In the genomic region with DNA sequence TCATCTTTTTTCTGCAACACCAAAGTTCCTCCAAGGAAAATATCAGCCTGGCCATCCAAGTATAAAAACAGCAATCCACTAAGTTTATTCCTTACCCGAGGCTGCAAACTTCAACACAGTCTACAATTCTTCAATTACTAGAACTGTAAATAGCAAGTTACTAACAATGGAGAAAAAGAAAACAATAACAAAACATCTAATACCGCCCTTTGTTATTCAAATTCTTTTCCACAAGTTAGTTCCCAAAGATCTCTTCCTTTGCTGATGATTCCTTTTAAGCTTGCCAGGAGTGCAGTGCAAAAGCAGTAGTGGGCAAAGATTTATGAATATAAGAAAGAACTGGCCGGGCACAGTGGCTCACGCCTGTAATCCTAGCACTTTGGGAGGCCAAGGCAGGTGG, we compare ENCODE assay signal across 18 cellular contexts.
A peak's percentile ranks its signal among the peaks of the same experiment; 100 is the strongest.
DNase-seq lines count a peak whose midpoint lies in the region; ATAC-seq and TF ChIP-seq lines count a peak whose summit lies in the region.
"Had no signal": no experiment of that assay in that cellular context is flagged by ENCODE, and none has a peak within 500 bp of the region (broad histone marks: within the 10 kb centered on the region; RNA-seq: fewer than 3 reads in every experiment).

No MANE protein-coding gene starts in this region.

- no peak overlapping the region for H3T11ph ChIP-seq in H9 (ENCODE audit: low read length)

- H3K4me3 ChIP-seq in HUES6 (ENCODE audit: low read depth, low read length): no peak overlapping the region
- H3K4me3 ChIP-seq in left ventricle myocardium inferior: no peak overlapping the region
- H3K4me3 ChIP-seq: BLaER1 treated with 17β-estradiol and CSF1 and Interleukin-3, amounts not matched to agents 10 nM and 100 nM; GM12878 had no signal

- H2BK20ac ChIP-seq in H9 (ENCODE audit: low read depth, low read length, poor library complexity, severe bottlenecking): no peak overlapping the region

- H4K20me1 ChIP-seq in H9 (ENCODE audit: control insufficient read depth, insufficient read depth, insufficient read length): no peaks in the 10 kb centered on the region

- no peaks in the 10 kb centered on the region for H3K9me3 Mint-ChIP-seq in H9
- no peaks in the 10 kb centered on the region for H3K9me3 Mint-ChIP-seq in WTC11
- H3K9me3 Mint-ChIP-seq in neural crest cell: peaks cover 3% of the 10 kb centered on the region
- H3K9me3 Mint-ChIP-seq in CD4-positive, alpha-beta T cell: no peaks in the 10 kb centered on the region
- H3K9me3 Mint-ChIP-seq: IgD-negative memory B cell had no signal

- H2BK12ac ChIP-seq in H9 (ENCODE audit: insufficient read length, low read depth, low read length): no peak overlapping the region

- CTCF ChIA-PET in WTC11 (lab: Charles Lee): interaction anchor here (2.5 kb wide), 1 partner anchor 9 kb away, joined by 21 read pairs; no protein-coding TSS in a partner anchor
- CTCF ChIA-PET in CD4-positive, alpha-beta T cell (lab: Charles Lee): no interaction called here

- H3K4me1 ChIP-seq in H9 (ENCODE audit: insufficient read depth, low read length) (no peaks in the 10 kb centered on the region; the same call in 1 of the 2 replicates), HUES6 (ENCODE audit: control insufficient read depth, insufficient read depth, low read length) (peaks cover 8% of the 10 kb centered on the region), left ventricle myocardium inferior (no peaks in the 10 kb centered on the region)
- H3K4me1 ChIP-seq: BLaER1 treated with 17β-estradiol and CSF1 and Interleukin-3, amounts not matched to agents 10 nM and 100 nM had no signal

- H3K27me3 ChIP-seq in H9 (ENCODE audit: insufficient read depth, low read length) (no peaks in the 10 kb centered on the region), HUES6 (ENCODE audit: control insufficient read depth, insufficient read depth, low read length) (no peaks in the 10 kb centered on the region), left ventricle myocardium inferior (ENCODE audit: low read depth) (no peaks in the 10 kb centered on the region)
- no peaks in the 10 kb centered on the region for H3K27me3 ChIP-seq in CD4-positive, alpha-beta T cell (ENCODE audit: control insufficient read depth, insufficient read depth, low read length)
- H3K27me3 ChIP-seq: BLaER1 treated with 17β-estradiol and CSF1 and Interleukin-3, amounts not matched to agents 10 nM and 100 nM had no signal

- no peak overlapping the region for H3K14ac ChIP-seq in H9 (ENCODE audit: insufficient read depth, low read length)

- H3K27ac Mint-ChIP-seq in H9: peak overlapping the region; percentile 65 to 90 (median 66); a peak in 4 of 7 replicates
- H3K27ac Mint-ChIP-seq in WTC11: peak overlapping the region; percentile 76
- peak overlapping the region; percentile 79 for H3K27ac Mint-ChIP-seq in neural crest cell (ENCODE audit: unreplicated experiment)
- no peak overlapping the region for H3K27ac Mint-ChIP-seq in CD4-positive, alpha-beta T cell
- H3K27ac Mint-ChIP-seq: B cell, IgD-negative memory B cell had no signal

- no peak overlapping the region for H2BK15ac ChIP-seq in H9 (ENCODE audit: low read depth, low read length)

- WGBS in H9 (ENCODE audit: extremely low coverage, insufficient read length, low lambda C conversion rate): no CpG with 5 or more reads among the region's 4 CpGs

- no peak overlapping the region for H2AFZ ChIP-seq in H9 (ENCODE audit: low read length)

- H3K4me3 Mint-ChIP-seq in H9 (no peak overlapping the region), WTC11 (no peak overlapping the region), neural crest cell (no peak overlapping the region)
- no peak overlapping the region for H3K4me3 Mint-ChIP-seq in CD4-positive, alpha-beta T cell
- H3K4me3 Mint-ChIP-seq: B cell, IgD-negative memory B cell had no signal

- TF ChIP-seq CTCF in H9 (conservative IDR thresholded peaks at IDR 0.05) (no peak), WTC11 (IDR thresholded peaks at IDR 0.05) (no peak), neural crest cell (conservative IDR thresholded peaks at IDR 0.05) (no peak), left ventricle myocardium inferior (IDR thresholded peaks at IDR 0.05; ENCODE audit: borderline replicate concordance) (no peak)
- no peak for TF ChIP-seq CTCF in CD4-positive, alpha-beta T cell (IDR thresholded peaks at IDR 0.05)

- H3K27ac ChIP-seq in H9 (ENCODE audit: insufficient read length, low read depth, low read length): no peak overlapping the region
- peak overlapping the region; percentile 13; the same call in 1 of the 2 replicates for H3K27ac ChIP-seq in HUES6 (ENCODE audit: low read depth, low read length)
- no peak overlapping the region for H3K27ac ChIP-seq in left ventricle myocardium inferior (replicated peaks)
- H3K27ac ChIP-seq in CD4-positive, alpha-beta T cell (ENCODE audit: low read depth, low read length): no peak overlapping the region
- H3K27ac ChIP-seq: BLaER1 treated with 17β-estradiol and CSF1 and Interleukin-3, amounts not matched to agents 10 nM and 100 nM had no signal

- H3K9ac ChIP-seq in H9 (ENCODE audit: extremely low read depth, insufficient read length, low read length) (no peak overlapping the region), HUES6 (ENCODE audit: low read length) (no peak overlapping the region)
- H3K9ac ChIP-seq: BLaER1 treated with 17β-estradiol and CSF1 and Interleukin-3, amounts not matched to agents 10 nM and 100 nM had no signal

- no peak overlapping the region for H2BK120ac ChIP-seq in H9 (ENCODE audit: low read depth, low read length, poor library complexity, severe bottlenecking)

- no peak overlapping the region for H3K23ac ChIP-seq in H9 (ENCODE audit: insufficient read length, low read depth, low read length)

- no peak overlapping the region for H4K91ac ChIP-seq in H9 (ENCODE audit: insufficient read length, low read depth, low read length)

- no peak overlapping the region for H3K4ac ChIP-seq in H9 (ENCODE audit: low read depth, low read length)

- H4K8ac ChIP-seq in H9 (replicated peaks; ENCODE audit: insufficient read length, low read depth, low read length): no peak overlapping the region

- 0 out of 2 replicates have a peak, but pooled peaks have one; percentile 10 for ATAC-seq in WTC11
- no peak for ATAC-seq in CD4-positive, alpha-beta T cell (ENCODE audit: poor library complexity)
- ATAC-seq: GM12878 had no signal

- H3K18ac ChIP-seq in H9 (ENCODE audit: insufficient read length, low read depth, low read length): no peak overlapping the region

- H3K36me3 Mint-ChIP-seq in H9 (ENCODE audit: insufficient read depth in 1 of 3, low read depth in 3 of 3) (peaks cover 0 to 3% (median 0%) of the 10 kb centered on the region in 3 experiments; a peak in 1 of 7 replicates), WTC11 (no peaks in the 10 kb centered on the region), neural crest cell (ENCODE audit: low read depth) (peaks cover 3% of the 10 kb centered on the region)
- H3K36me3 Mint-ChIP-seq in CD4-positive, alpha-beta T cell (ENCODE audit: low read depth): peaks cover 16% of the 10 kb centered on the region

- H3K27me3 Mint-ChIP-seq in H9 (ENCODE audit: low read depth) (no peaks in the 10 kb centered on the region), WTC11 (ENCODE audit: low read depth) (no peaks in the 10 kb centered on the region), neural crest cell (ENCODE audit: low read depth) (no peaks in the 10 kb centered on the region)
- no peaks in the 10 kb centered on the region for H3K27me3 Mint-ChIP-seq in CD4-positive, alpha-beta T cell
- H3K27me3 Mint-ChIP-seq: B cell, IgD-negative memory B cell had no signal

- H3K56ac ChIP-seq in H9 (ENCODE audit: insufficient read length, low read depth, low read length): no peak overlapping the region

- H2BK5ac ChIP-seq in H9 (ENCODE audit: insufficient read length, low read length): no peak overlapping the region

- intact Hi-C loops in left ventricle myocardium inferior (cut with micrococcal nuclease) (no loop called here), cardiac septum (cut with DNase I) (no loop called here)
- intact Hi-C loops in CD4-positive, alpha-beta T cell (cut with DNase I, micrococcal nuclease): no loop called here

- H3K4me1 Mint-ChIP-seq in H9 (peaks cover 13 to 21% of the 10 kb centered on the region in 2 experiments), WTC11 (peaks cover 27% of the 10 kb centered on the region), neural crest cell (peaks cover 21% of the 10 kb centered on the region)
- H3K4me1 Mint-ChIP-seq in CD4-positive, alpha-beta T cell (ENCODE audit: low read depth): no peaks in the 10 kb centered on the region
- H3K4me1 Mint-ChIP-seq: B cell, IgD-negative memory B cell had no signal

- POLR2A ChIA-PET in WTC11 (lab: Charles Lee): no interaction called here
- POLR2A ChIA-PET in CD4-positive, alpha-beta T cell (lab: Charles Lee): no interaction called here

- H3K79me1 ChIP-seq in H9 (ENCODE audit: insufficient read depth, low read depth, low read length, poor library complexity, severe bottlenecking): no peaks in the 10 kb centered on the region

- H3K23me2 ChIP-seq in H9 (ENCODE audit: insufficient read length, low read depth, low read length, poor library complexity, severe bottlenecking): no peaks in the 10 kb centered on the region

- 0 out of 2 replicates have a peak, but pooled peaks cover 4% of the 10 kb centered on the region for H3K36me3 ChIP-seq in HUES6 (ENCODE audit: control insufficient read depth, insufficient read depth, low read length)
- peaks cover 10% of the 10 kb centered on the region for H3K36me3 ChIP-seq in left ventricle myocardium inferior

- no peak overlapping the region for H2AK5ac ChIP-seq in H9 (ENCODE audit: insufficient read length, low read length)

- no peak overlapping the region for H3K4me2 ChIP-seq in H9 (ENCODE audit: insufficient read depth, insufficient read length, low read length)
- H3K4me2 ChIP-seq: BLaER1 treated with 17β-estradiol and CSF1 and Interleukin-3, amounts not matched to agents 10 nM and 100 nM had no signal

- DNase-seq in H9 (no peak), WTC11 (ENCODE audit: low spot score) (no peak), neural crest cell (ENCODE audit: low read depth, low spot score) (no peak), left ventricle myocardium inferior (no peak), cardiac septum (ENCODE audit: low spot score) (no peak)
- DNase-seq in CD4-positive, alpha-beta T cell: no peak
- no peak for DNase-seq in stimulated activated naive CD4-positive, alpha-beta T cell (lab: John Stamatoyannopoulos, UW)
- DNase-seq: Caco-2, DMS153, DMS79 treated with DMSO at 0.1 percent for 48 hours, GOT3, H7, Karpas-422 had no signal

- H3K79me2 ChIP-seq in H9 (ENCODE audit: insufficient read depth, low read length): no peaks in the 10 kb centered on the region

- H3K9me3 ChIP-seq in H9 (ENCODE audit: control insufficient read depth, low read depth, low read length) (no peaks in the 10 kb centered on the region), HUES6 (ENCODE audit: control insufficient read depth, insufficient read depth, low read depth, low read length) (no peaks in the 10 kb centered on the region), left ventricle myocardium inferior (replicated peaks) (no peaks in the 10 kb centered on the region)
- no peaks in the 10 kb centered on the region for H3K9me3 ChIP-seq in CD4-positive, alpha-beta T cell (ENCODE audit: control insufficient read depth, low read length)
- H3K9me3 ChIP-seq: BLaER1 treated with 17β-estradiol and CSF1 and Interleukin-3, amounts not matched to agents 10 nM and 100 nM; Caco-2 had no signal

- no peak overlapping the region for H4K5ac ChIP-seq in H9 (ENCODE audit: insufficient read length, low read depth, low read length)
